Comparison of ENCODE assay signal across 1 cellular context in genomic region chr7:139362302-139362701, GRCh38.
TF ChIP-seq lines count a peak whose summit lies in the region.

No MANE protein-coding gene starts in this region.

TF ChIP-seq in GM12878, 131 proteins besides CTCF, POLR2A, EP300 and RAD21 (continued from another document):
- TF ChIP-seq, protein P1, sequence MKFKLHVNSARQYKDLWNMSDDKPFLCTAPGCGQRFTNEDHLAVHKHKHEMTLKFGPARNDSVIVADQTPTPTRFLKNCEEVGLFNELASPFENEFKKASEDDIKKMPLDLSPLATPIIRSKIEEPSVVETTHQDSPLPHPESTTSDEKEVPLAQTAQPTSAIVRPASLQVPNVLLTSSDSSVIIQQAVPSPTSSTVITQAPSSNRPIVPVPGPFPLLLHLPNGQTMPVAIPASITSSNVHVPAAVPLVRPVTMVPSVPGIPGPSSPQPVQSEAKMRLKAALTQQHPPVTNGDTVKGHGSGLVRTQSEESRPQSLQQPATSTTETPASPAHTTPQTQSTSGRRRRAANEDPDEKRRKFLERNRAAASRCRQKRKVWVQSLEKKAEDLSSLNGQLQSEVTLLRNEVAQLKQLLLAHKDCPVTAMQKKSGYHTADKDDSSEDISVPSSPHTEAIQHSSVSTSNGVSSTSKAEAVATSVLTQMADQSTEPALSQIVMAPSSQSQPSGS (IDR thresholded peaks at IDR 0.05; ENCODE audit: low read length), result no peak
- TF ChIP-seq TBL1XR1 (IDR thresholded peaks at IDR 0.05; ENCODE audit: low read depth, low read length) (no peak), SMAD1 (IDR thresholded peaks at IDR 0.05; ENCODE audit: low read depth, partially characterized antibody) (no peak), RFX5 (IDR thresholded peaks at IDR 0.05; ENCODE audit: low read depth, low read length) (no peak), CBX3 (IDR thresholded peaks at IDR 0.05; ENCODE audit: borderline replicate concordance, low read depth) (no peak), NR2C2 (IDR thresholded peaks at IDR 0.05; ENCODE audit: borderline replicate concordance, control insufficient read depth, insufficient read length, low read depth) (no peak), ZBTB40 (IDR thresholded peaks at IDR 0.05; ENCODE audit: borderline replicate concordance) (no peak), CHD4 (IDR thresholded peaks at IDR 0.05) (no peak)
